29 cellular contexts compared by ENCODE assay signal in the genomic region with DNA sequence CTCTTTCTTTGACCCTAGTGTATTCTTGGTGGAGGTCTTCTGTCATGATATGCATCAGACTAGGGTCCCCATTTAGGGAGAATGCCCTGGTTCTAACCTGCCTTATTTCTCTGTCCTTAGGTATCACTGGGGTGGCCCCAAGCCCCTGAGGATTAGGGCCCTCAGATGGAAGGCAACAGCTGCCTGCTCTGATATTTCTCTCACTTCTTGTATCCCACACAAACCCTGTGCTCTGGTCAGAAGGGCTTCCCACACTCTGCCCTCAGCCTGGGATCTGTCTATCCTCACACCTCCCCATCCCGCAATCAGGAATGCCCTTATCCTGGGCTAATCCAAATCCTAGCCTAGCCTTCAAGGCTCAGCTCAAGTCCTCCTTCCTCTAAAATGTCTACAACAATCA.
"Had no signal": no experiment of that assay in that cellular context is flagged by ENCODE, and none has a peak within 500 bp of the region (broad histone marks: within the 10 kb centered on the region; RNA-seq: fewer than 3 reads in every experiment).

No MANE protein-coding gene starts in this region.

- H3K79me2 ChIP-seq: parathyroid adenoma had no signal

- H3K4me3 Mint-ChIP-seq: natural killer cell; nephron; neural progenitor cell; stimulated activated memory B cell treated with anti-CD40 and anti-IgM and Interleukin-4, amounts not matched to agents 10 μg/mL and 1 μg/mL and 100 μg/mL, for 72 hours had no signal

- H3K4me1 Mint-ChIP-seq: stimulated activated memory B cell treated with anti-CD40 and anti-IgM and Interleukin-4, amounts not matched to agents 10 μg/mL and 1 μg/mL and 100 μg/mL, for 72 hours had no signal

- H3K4me2 ChIP-seq: neural progenitor cell, smooth muscle cell had no signal

- H3K4me1 ChIP-seq: right lobe of liver had no signal

- H3K27ac ChIP-seq: neural progenitor cell, ovary, parathyroid adenoma, psoas muscle, right lobe of liver, sigmoid colon, skin epidermis, spleen, suprapubic skin, testis, tibial artery, transverse colon, upper lobe of left lung, vagina had no signal

- H2AFZ ChIP-seq: neural progenitor cell, parathyroid adenoma had no signal

- H3K36me3 ChIP-seq: neural progenitor cell, ovary, right lobe of liver, sigmoid colon, suprapubic skin, tibial artery, transverse colon, upper lobe of left lung, vagina had no signal

- H3K27ac Mint-ChIP-seq: naive thymus-derived CD4-positive, alpha-beta T cell; natural killer cell; nephron; progenitor cell of endocrine pancreas; stimulated activated memory B cell treated with anti-CD40 and anti-IgM and Interleukin-4, amounts not matched to agents 10 μg/mL and 1 μg/mL and 100 μg/mL, for 72 hours had no signal

- H3K9ac ChIP-seq: neural progenitor cell, parathyroid adenoma had no signal

- ATAC-seq: naive thymus-derived CD4-positive, alpha-beta T cell; natural killer cell; stimulated activated memory B cell treated with anti-CD40 and anti-IgM and Interleukin-4, amounts not matched to agents 10 μg/mL and 1 μg/mL and 100 μg/mL, for 72 hours; stimulated activated naive CD8-positive, alpha-beta T cell treated with anti-CD3 and anti-CD28 coated beads, Interleukin-15, Interleukin-2, amounts not matched to agents 100 U/mL and 50 U/mL, for 24 hours had no signal

- H3K36me3 Mint-ChIP-seq: natural killer cell had no signal

- H3K27me3 ChIP-seq: neural progenitor cell, ovary, right lobe of liver, sigmoid colon, spleen, suprapubic skin, testis, tibial artery, transverse colon, upper lobe of left lung, vagina had no signal

- DNase-seq: naive thymus-derived CD4-positive, alpha-beta T cell; natural killer cell; occipital lobe; ovary; psoas muscle; right cardiac atrium; right lobe of liver; sigmoid colon; spleen; stimulated activated CD4-positive, alpha-beta T cell treated with anti-CD3 and anti-CD28 coated beads, Interleukin-12 subunit alpha, Interleukin-12 subunit beta, amount 100 ng/mL, for 4 hours; stimulated activated CD4-positive, alpha-beta T cell treated with anti-CD3 and anti-CD28 coated beads, Interleukin-1b, Interleukin-23, amount 100 ng/mL, for 48 hours; stimulated activated CD4-positive, alpha-beta T cell treated with anti-CD3 and anti-CD28 coated beads, Interleukin-4, amount 100 ng/mL, for 1 hour; stimulated activated CD4-positive, alpha-beta T cell treated with anti-CD3 and anti-CD28 coated beads, Interleukin-4, amount 100 ng/mL, for 4 hours; stimulated activated CD8-positive, alpha-beta memory T cell treated with anti-CD3 and anti-CD28 coated beads, Interleukin-4, amount 100 ng/mL, for 48 hours; stimulated activated naive CD4-positive, alpha-beta T cell; stimulated activated naive CD8-positive, alpha-beta T cell treated with anti-CD3 and anti-CD28 coated beads, Interleukin-15, Interleukin-2, amounts not matched to agents 100 U/mL and 50 U/mL, for 24 hours; tibial artery; transverse colon; upper lobe of left lung had no signal

- H3K9me3 ChIP-seq: ovary, psoas muscle, right lobe of liver, sigmoid colon, spleen, suprapubic skin, testis, tibial artery, transverse colon, upper lobe of left lung, vagina had no signal

- H3K9me3 Mint-ChIP-seq: neural progenitor cell; stimulated activated memory B cell treated with anti-CD40 and anti-IgM and Interleukin-4, amounts not matched to agents 10 μg/mL and 1 μg/mL and 100 μg/mL, for 72 hours had no signal

- H3K4me3 ChIP-seq: neural progenitor cell, ovary, psoas muscle, right lobe of liver, sigmoid colon, skin epidermis, smooth muscle cell, spleen, suprapubic skin, testis, tibial artery, transverse colon, upper lobe of left lung, vagina had no signal

- H3K27me3 Mint-ChIP-seq: naive thymus-derived CD4-positive, alpha-beta T cell; progenitor cell of endocrine pancreas; stimulated activated memory B cell treated with anti-CD40 and anti-IgM and Interleukin-4, amounts not matched to agents 10 μg/mL and 1 μg/mL and 100 μg/mL, for 72 hours had no signal
